In the genomic region with DNA sequence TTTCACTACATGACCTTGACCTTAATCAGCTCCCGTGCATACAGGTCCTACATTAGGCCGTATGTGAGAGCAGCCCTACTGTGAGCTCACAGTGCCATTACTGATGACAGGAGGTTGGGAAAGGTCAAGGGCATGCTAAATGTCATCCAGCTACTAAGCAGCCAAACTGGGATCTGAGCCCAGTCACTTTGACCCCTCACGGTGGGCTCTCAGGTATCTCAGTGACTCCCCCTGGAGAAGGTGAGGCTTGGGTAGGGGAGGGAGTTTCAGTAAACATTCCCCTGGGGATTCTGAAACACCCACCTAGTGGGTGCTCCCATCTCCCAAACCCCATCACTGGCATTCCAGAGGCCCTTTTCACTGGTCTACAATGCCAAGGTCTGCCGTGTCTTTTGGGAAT, we compare ENCODE assay signal across 1 cellular context.
A peak's percentile ranks its signal among the peaks of the same experiment; 100 is the strongest.
TF ChIP-seq lines count a peak whose summit lies in the region.

No MANE protein-coding gene starts in this region.

TF ChIP-seq in HepG2, 621 proteins besides CTCF, POLR2A, EP300 and RAD21 (continued from another document):
- TF ChIP-seq, protein P1, sequence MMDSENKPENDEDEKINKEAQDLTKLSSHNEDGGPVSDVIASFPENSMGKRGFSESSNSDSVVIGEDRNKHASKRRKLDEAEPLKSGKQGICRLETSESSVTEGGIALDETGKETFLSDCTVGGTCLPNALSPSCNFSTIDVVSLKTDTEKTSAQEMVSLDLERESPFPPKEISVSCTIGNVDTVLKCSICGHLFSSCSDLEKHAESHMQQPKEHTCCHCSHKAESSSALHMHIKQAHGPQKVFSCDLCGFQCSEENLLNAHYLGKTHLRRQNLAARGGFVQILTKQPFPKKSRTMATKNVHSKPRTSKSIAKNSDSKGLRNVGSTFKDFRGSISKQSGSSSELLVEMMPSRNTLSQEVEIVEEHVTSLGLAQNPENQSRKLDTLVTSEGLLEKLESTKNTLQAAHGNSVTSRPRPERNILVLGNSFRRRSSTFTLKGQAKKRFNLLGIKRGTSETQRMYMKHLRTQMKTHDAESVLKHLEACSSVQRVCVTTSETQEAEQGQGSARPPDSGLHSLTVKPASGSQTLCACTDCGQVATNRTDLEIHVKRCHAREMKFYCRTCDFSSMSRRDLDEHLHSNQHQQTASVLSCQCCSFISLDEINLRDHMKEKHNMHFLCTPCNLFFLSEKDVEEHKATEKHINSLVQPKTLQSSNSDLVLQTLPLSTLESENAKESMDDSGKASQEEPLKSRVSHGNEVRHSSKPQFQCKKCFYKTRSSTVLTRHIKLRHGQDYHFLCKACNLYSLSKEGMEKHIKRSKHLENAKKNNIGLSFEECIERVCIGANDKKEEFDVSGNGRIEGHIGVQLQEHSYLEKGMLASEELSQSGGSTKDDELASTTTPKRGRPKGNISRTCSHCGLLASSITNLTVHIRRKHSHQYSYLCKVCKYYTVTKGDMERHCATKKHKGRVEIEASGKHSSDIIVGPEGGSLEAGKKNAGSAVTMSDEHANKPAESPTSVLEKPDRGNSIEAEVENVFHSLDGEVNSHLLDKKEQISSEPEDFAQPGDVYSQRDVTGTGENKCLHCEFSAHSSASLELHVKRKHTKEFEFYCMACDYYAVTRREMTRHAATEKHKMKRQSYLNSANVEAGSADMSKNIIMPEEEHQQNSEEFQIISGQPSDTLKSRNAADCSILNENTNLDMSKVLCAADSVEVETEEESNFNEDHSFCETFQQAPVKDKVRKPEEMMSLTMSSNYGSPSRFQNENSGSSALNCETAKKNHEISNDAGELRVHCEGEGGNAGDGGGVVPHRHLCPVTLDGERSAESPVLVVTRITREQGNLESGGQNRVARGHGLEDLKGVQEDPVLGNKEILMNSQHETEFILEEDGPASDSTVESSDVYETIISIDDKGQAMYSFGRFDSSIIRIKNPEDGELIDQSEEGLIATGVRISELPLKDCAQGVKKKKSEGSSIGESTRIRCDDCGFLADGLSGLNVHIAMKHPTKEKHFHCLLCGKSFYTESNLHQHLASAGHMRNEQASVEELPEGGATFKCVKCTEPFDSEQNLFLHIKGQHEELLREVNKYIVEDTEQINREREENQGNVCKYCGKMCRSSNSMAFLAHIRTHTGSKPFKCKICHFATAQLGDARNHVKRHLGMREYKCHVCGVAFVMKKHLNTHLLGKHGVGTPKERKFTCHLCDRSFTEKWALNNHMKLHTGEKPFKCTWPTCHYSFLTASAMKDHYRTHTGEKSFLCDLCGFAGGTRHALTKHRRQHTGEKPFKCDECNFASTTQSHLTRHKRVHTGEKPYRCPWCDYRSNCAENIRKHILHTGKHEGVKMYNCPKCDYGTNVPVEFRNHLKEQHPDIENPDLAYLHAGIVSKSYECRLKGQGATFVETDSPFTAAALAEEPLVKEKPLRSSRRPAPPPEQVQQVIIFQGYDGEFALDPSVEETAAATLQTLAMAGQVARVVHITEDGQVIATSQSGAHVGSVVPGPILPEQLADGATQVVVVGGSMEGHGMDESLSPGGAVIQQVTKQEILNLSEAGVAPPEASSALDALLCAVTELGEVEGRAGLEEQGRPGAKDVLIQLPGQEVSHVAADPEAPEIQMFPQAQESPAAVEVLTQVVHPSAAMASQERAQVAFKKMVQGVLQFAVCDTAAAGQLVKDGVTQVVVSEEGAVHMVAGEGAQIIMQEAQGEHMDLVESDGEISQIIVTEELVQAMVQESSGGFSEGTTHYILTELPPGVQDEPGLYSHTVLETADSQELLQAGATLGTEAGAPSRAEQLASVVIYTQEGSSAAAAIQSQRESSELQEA (CRISPR knock-in tag; IDR thresholded peaks at IDR 0.05; ENCODE audit: not compliant biosample characterization): no peak
- TF ChIP-seq ZKSCAN1 (IDR thresholded peaks at IDR 0.05; ENCODE audit: low read length): 0 out of 2 replicates have a peak, but pooled peaks have one; percentile 19
- TF ChIP-seq TOPORS (CRISPR knock-in tag; IDR thresholded peaks at IDR 0.05): no peak
- TF ChIP-seq ZNF768 (CRISPR knock-in tag; IDR thresholded peaks at IDR 0.05): no peak
- no peak for TF ChIP-seq ZNF317 (CRISPR knock-in tag; IDR thresholded peaks at IDR 0.05)
- no peak for TF ChIP-seq ZNF230 (CRISPR knock-in tag; IDR thresholded peaks at IDR 0.05)
- no peak for TF ChIP-seq BRCA1 (CRISPR knock-in tag; IDR thresholded peaks at IDR 0.05)
TF ChIP-seq in HepG2: peak in this region for 1.
